ENCODE assay signal across 20 cellular contexts in genomic region chr2:128384956-128385355, GRCh38.
DNase-seq lines count a peak whose midpoint lies in the region; ATAC-seq and TF ChIP-seq lines count a peak whose summit lies in the region.
"Had no signal": no experiment of that assay in that cellular context is flagged by ENCODE, and none has a peak within 500 bp of the region (broad histone marks: within the 10 kb centered on the region; RNA-seq: fewer than 3 reads in every experiment).

No MANE protein-coding gene starts in this region.

- DNase-seq in Right ventricle myocardium inferior (ENCODE audit: missing footprints) (peak; percentile 5), right atrium auricular region (ENCODE audit: low spot score) (no peak), SK-N-DZ (ENCODE audit: low spot score) (peak; percentile 28), mesenteric fat pad (ENCODE audit: low spot score) (peak; percentile 67), GOT3 (lab: John Stamatoyannopoulos, UW) (no peak)
- no peak for DNase-seq in stimulated activated effector memory CD8-positive, alpha-beta T cell treated with anti-CD3 and anti-CD28 coated beads, Interleukin-12 subunit alpha, Interleukin-12 subunit beta, amount 100 ng/mL, for 72 hours (ENCODE audit: low spot score in 2 of 2)
- DNase-seq: BE2C; CD4-positive, alpha-beta T cell; HCEC 1CT; NCI-H1417 treated with DMSO at 0.1 percent for 48 hours; NCI-H187 treated with DMSO at 0.1 percent for 48 hours; NCI-H2227 treated with DMSO at 0.1 percent for 48 hours; NCI-H524; NCI-H82; OCI-M1; SIG-M5 had no signal

- peaks cover 20% of the 10 kb centered on the region for H3K4me1 Mint-ChIP-seq in stimulated activated effector memory CD8-positive, alpha-beta T cell treated with anti-CD3 and anti-CD28 coated beads, Interleukin-12 subunit alpha, Interleukin-12 subunit beta, amount 100 ng/mL, for 72 hours

- H3K9me3 Mint-ChIP-seq in stimulated activated effector memory CD8-positive, alpha-beta T cell treated with anti-CD3 and anti-CD28 coated beads, Interleukin-12 subunit alpha, Interleukin-12 subunit beta, amount 100 ng/mL, for 72 hours, result no peaks in the 10 kb centered on the region
- H3K9me3 Mint-ChIP-seq: CD4-positive, alpha-beta T cell had no signal

- intact Hi-C loops in Right ventricle myocardium inferior (cut with DNase I), result no loop called here

- H3K36me3 Mint-ChIP-seq in stimulated activated effector memory CD8-positive, alpha-beta T cell treated with anti-CD3 and anti-CD28 coated beads, Interleukin-12 subunit alpha, Interleukin-12 subunit beta, amount 100 ng/mL, for 72 hours, result no peaks in the 10 kb centered on the region

- no peak for TF ChIP-seq CTCF in right atrium auricular region (IDR thresholded peaks at IDR 0.05)

- H3K27ac Mint-ChIP-seq in stimulated activated effector memory CD8-positive, alpha-beta T cell treated with anti-CD3 and anti-CD28 coated beads, Interleukin-12 subunit alpha, Interleukin-12 subunit beta, amount 100 ng/mL, for 72 hours, result peak overlapping the region; percentile 49
- H3K27ac Mint-ChIP-seq: CD4-positive, alpha-beta T cell had no signal

- no peaks in the 10 kb centered on the region for H3K27me3 ChIP-seq in right atrium auricular region
- H3K27me3 ChIP-seq: BE2C had no signal

- H3K9me3 ChIP-seq in right atrium auricular region, result no peaks in the 10 kb centered on the region
- H3K9me3 ChIP-seq: BE2C, Caco-2 had no signal

- no peak overlapping the region for H3K4me3 Mint-ChIP-seq in stimulated activated effector memory CD8-positive, alpha-beta T cell treated with anti-CD3 and anti-CD28 coated beads, Interleukin-12 subunit alpha, Interleukin-12 subunit beta, amount 100 ng/mL, for 72 hours
- H3K4me3 Mint-ChIP-seq: CD4-positive, alpha-beta T cell had no signal

- no peak overlapping the region for H3K27ac ChIP-seq in right atrium auricular region
- H3K27ac ChIP-seq: KMS-11 had no signal

- peaks cover 0 to 16% of the 10 kb centered on the region in 2 donors for H3K4me1 ChIP-seq in right atrium auricular region
- H3K4me1 ChIP-seq: BE2C had no signal

- ATAC-seq in Right ventricle myocardium inferior (no peak), HG03565 (IDR thresholded peaks at IDR 0.05; ENCODE audit: unreplicated experiment) (no peak), GM18907 (IDR thresholded peaks at IDR 0.05; ENCODE audit: unreplicated experiment) (no peak)
- ATAC-seq in stimulated activated effector memory CD8-positive, alpha-beta T cell treated with anti-CD3 and anti-CD28 coated beads, Interleukin-12 subunit alpha, Interleukin-12 subunit beta, amount 100 ng/mL, for 72 hours, result no peak

- H3K4me3 ChIP-seq in right atrium auricular region, result no peak overlapping the region

- H3K36me3 ChIP-seq in right atrium auricular region, result no peaks in the 10 kb centered on the region
- H3K36me3 ChIP-seq: BE2C had no signal

Comparison
In these comparisons a context has a peak if more than half of its experiments do, and no peak if none do; other contexts are left out.
1. DNase-seq: peak in Right ventricle myocardium inferior (single experiment), SK-N-DZ (single experiment) and mesenteric fat pad (single experiment); none in right atrium auricular region (single experiment), stimulated activated effector memory CD8-positive, alpha-beta T cell treated with anti-CD3 and anti-CD28 coated beads, Interleukin-12 subunit alpha, Interleukin-12 subunit beta, amount 100 ng/mL, for 72 hours (0 of 2) and GOT3 (single experiment).